1 cellular context compared by ENCODE assay signal in genomic region chr3:167735233-167736107, GRCh38.
TF ChIP-seq lines count a peak whose summit lies in the region.

A gene with protein sequence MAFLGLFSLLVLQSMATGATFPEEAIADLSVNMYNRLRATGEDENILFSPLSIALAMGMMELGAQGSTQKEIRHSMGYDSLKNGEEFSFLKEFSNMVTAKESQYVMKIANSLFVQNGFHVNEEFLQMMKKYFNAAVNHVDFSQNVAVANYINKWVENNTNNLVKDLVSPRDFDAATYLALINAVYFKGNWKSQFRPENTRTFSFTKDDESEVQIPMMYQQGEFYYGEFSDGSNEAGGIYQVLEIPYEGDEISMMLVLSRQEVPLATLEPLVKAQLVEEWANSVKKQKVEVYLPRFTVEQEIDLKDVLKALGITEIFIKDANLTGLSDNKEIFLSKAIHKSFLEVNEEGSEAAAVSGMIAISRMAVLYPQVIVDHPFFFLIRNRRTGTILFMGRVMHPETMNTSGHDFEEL (plus strand): TSS chr3:167735721. CDS start chr3:167789129, 53,408 bp downstream.

TF ChIP-seq in K562, 482 proteins besides CTCF, POLR2A, EP300 and RAD21 (continued from another document and continues in another):
- TF ChIP-seq, protein P1, sequence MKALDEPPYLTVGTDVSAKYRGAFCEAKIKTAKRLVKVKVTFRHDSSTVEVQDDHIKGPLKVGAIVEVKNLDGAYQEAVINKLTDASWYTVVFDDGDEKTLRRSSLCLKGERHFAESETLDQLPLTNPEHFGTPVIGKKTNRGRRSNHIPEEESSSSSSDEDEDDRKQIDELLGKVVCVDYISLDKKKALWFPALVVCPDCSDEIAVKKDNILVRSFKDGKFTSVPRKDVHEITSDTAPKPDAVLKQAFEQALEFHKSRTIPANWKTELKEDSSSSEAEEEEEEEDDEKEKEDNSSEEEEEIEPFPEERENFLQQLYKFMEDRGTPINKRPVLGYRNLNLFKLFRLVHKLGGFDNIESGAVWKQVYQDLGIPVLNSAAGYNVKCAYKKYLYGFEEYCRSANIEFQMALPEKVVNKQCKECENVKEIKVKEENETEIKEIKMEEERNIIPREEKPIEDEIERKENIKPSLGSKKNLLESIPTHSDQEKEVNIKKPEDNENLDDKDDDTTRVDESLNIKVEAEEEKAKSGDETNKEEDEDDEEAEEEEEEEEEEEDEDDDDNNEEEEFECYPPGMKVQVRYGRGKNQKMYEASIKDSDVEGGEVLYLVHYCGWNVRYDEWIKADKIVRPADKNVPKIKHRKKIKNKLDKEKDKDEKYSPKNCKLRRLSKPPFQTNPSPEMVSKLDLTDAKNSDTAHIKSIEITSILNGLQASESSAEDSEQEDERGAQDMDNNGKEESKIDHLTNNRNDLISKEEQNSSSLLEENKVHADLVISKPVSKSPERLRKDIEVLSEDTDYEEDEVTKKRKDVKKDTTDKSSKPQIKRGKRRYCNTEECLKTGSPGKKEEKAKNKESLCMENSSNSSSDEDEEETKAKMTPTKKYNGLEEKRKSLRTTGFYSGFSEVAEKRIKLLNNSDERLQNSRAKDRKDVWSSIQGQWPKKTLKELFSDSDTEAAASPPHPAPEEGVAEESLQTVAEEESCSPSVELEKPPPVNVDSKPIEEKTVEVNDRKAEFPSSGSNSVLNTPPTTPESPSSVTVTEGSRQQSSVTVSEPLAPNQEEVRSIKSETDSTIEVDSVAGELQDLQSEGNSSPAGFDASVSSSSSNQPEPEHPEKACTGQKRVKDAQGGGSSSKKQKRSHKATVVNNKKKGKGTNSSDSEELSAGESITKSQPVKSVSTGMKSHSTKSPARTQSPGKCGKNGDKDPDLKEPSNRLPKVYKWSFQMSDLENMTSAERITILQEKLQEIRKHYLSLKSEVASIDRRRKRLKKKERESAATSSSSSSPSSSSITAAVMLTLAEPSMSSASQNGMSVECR (CRISPR knock-in tag; IDR thresholded peaks at IDR 0.05): 0 out of 2 replicates have a peak, but pooled peaks have one; percentile 16
- TF ChIP-seq HINFP (tag; conservative IDR thresholded peaks at IDR 0.05; ENCODE audit: low read depth) (no peak), JUN (IDR thresholded peaks at IDR 0.05; ENCODE audit: borderline replicate concordance, low read depth, low read length) (no peak), JUN (CRISPR knock-in tag; IDR thresholded peaks at IDR 0.05; ENCODE audit: borderline replicate concordance) (no peak; the same call in 1 of the 2 replicates), TEAD4 (IDR thresholded peaks at IDR 0.05; ENCODE audit: low read length) (no peak), TEAD4 (CRISPR knock-in tag; IDR thresholded peaks at IDR 0.05; ENCODE audit: borderline replicate concordance) (peak; percentile 51; the same call in 1 of the 2 replicates), ZNF217 (CRISPR knock-in tag; IDR thresholded peaks at IDR 0.05) (no peak), ZMIZ1 (IDR thresholded peaks at IDR 0.05; ENCODE audit: low read depth in 2 of 2, low read length in 2 of 2) (no peak), PHF21A (IDR thresholded peaks at IDR 0.05; ENCODE audit: borderline replicate concordance, low read depth) (no peak), ZBTB8A (IDR thresholded peaks at IDR 0.05; ENCODE audit: partially characterized antibody) (no peak), FUS (optimal IDR thresholded peaks at IDR 0.05; ENCODE audit: low read depth, low read length) (no peak), ZNF384 (IDR thresholded peaks at IDR 0.05; ENCODE audit: low read depth, low read length) (no peak), ELK1 (CRISPR knock-in tag; IDR thresholded peaks at IDR 0.05) (no peak), EHMT2 (IDR thresholded peaks at IDR 0.05) (no peak), ETV6 (IDR thresholded peaks at IDR 0.05; ENCODE audit: borderline replicate concordance in 1 of 2, low read depth in 2 of 2, low read length in 1 of 2) (no peak), ETV6 (CRISPR knock-in tag; IDR thresholded peaks at IDR 0.05; ENCODE audit: borderline replicate concordance) (no peak), ZNF316 (IDR thresholded peaks at IDR 0.05) (no peak), HOXB6 (CRISPR knock-in tag; IDR thresholded peaks at IDR 0.05; ENCODE audit: borderline replicate concordance) (no peak), AFF1 (IDR thresholded peaks at IDR 0.05; ENCODE audit: low read depth in 1 of 2, partially characterized antibody in 2 of 2) (no peak), ZNF655 (CRISPR knock-in tag; IDR thresholded peaks at IDR 0.05) (no peak), ZNF224 (CRISPR knock-in tag; IDR thresholded peaks at IDR 0.05) (no peak), CHD4 (IDR thresholded peaks at IDR 0.05; ENCODE audit: insufficient read depth, insufficient replicate concordance, low read depth, low read length, poor library complexity, severe bottlenecking) (no peak), MXD1 (CRISPR knock-in tag; IDR thresholded peaks at IDR 0.05; ENCODE audit: borderline replicate concordance, poor library complexity, severe bottlenecking) (no peak), ZNF408 (CRISPR knock-in tag; IDR thresholded peaks at IDR 0.05; ENCODE audit: low read depth) (no peak), RBBP5 (IDR thresholded peaks at IDR 0.05; ENCODE audit: borderline replicate concordance, insufficient read depth, low read length, poor library complexity, severe bottlenecking) (peak; percentile 65), ADNP (tag; IDR thresholded peaks at IDR 0.05) (no peak), ZSCAN32 (CRISPR knock-in tag; IDR thresholded peaks at IDR 0.05) (no peak)
- TF ChIP-seq, protein P2, sequence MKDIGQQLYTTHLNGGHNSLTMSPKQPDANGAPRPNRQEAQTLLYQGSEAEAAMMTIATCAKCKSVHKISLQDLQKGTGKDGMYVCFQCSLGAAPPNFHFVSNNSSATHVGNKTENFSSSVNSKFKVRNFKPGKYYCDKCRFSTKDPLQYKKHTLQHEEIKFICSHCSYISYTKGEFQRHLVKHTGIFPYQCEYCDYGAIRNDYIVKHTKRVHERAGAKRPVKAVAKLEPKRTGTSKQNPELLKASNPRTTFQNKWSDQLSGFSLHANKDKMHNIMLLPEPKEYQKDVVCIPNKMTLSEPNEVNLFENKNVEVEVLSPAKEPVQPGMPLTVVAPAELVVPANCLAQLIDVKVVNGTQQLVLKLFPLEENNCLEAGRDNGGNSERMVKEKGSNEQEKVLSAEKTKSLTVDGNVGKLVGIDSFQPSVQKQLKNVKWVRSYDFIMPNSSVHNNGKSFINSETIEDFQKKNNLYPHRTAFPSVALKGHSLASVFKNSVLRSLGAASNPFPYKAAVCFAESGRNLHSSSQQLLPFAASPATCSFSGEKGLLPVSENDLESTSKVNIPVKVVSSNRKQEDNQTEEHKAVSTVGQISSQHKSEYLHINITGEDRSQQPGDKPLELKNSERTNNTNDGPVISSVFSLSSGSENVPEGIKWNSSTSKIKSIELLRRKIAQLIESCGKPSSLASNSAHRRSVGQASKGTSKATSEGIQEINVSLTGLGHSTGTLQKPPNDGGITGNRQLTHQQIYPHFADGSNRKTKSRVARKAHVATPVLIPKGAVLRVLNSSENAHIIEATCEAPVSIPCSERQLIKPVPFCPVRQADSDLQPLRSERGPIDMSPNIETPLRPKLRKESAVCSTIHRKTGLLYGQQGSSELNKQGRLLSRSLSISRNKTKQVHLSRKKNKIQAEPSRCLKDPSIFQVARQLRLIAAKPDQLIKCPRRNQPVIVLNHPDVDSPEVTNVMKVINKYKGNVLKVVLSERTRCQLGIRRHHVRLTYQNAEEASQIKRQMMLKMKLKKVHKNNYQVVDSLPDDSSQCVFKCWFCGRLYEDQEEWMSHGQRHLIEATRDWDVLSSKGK (CRISPR knock-in tag; IDR thresholded peaks at IDR 0.05): no peak
- TF ChIP-seq, protein P3, sequence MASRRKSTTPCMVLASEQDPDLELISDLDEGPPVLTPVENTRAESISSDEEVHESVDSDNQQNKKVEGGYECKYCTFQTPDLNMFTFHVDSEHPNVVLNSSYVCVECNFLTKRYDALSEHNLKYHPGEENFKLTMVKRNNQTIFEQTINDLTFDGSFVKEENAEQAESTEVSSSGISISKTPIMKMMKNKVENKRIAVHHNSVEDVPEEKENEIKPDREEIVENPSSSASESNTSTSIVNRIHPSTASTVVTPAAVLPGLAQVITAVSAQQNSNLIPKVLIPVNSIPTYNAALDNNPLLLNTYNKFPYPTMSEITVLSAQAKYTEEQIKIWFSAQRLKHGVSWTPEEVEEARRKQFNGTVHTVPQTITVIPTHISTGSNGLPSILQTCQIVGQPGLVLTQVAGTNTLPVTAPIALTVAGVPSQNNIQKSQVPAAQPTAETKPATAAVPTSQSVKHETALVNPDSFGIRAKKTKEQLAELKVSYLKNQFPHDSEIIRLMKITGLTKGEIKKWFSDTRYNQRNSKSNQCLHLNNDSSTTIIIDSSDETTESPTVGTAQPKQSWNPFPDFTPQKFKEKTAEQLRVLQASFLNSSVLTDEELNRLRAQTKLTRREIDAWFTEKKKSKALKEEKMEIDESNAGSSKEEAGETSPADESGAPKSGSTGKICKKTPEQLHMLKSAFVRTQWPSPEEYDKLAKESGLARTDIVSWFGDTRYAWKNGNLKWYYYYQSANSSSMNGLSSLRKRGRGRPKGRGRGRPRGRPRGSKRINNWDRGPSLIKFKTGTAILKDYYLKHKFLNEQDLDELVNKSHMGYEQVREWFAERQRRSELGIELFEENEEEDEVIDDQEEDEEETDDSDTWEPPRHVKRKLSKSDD (conservative IDR thresholded peaks at IDR 0.05; ENCODE audit: low read length): no peak
